ENCODE assay signal across 9 cellular contexts in genomic region chr2:63048367-63049171, GRCh38. TPM values are rescaled to one million over a fixed set of nuclear protein-coding genes. Genes with fewer than 3 reads are reported as not detected.
DNase-seq lines count a peak whose midpoint lies in the region; ATAC-seq and TF ChIP-seq lines count a peak whose summit lies in the region.
"Had no signal": no experiment of that assay in that cellular context is flagged by ENCODE, and none has a peak within 500 bp of the region (broad histone marks: within the 10 kb centered on the region; RNA-seq: fewer than 3 reads in every experiment).

No MANE protein-coding gene starts in this region.

- peaks cover 0 to 18% of the 10 kb centered on the region in 2 donors for H3K27me3 ChIP-seq in esophagus (ENCODE audit: control insufficient read depth in 1 of 2, insufficient read depth in 2 of 2, low read length in 2 of 2)

- CTCF ChIA-PET in RWPE1 (lab: Yijun Ruan, JAX) = no interaction called here

- ATAC-seq in HG03439 (IDR thresholded peaks at IDR 0.05; ENCODE audit: unreplicated experiment) = no peak

- DNase-seq in NCI-H2227 (lab: John Stamatoyannopoulos, UW; ENCODE audit: unreplicated experiment) (peak; percentile 32), NCI-H2227 treated with DMSO at 0.1 percent for 48 hours (lab: John Stamatoyannopoulos, UW) (no peak), SK-N-MC (ENCODE audit: low read depth, low spot score) (no peak), retinal pigment epithelial cell (ENCODE audit: low read depth) (no peak), RWPE1 (ENCODE audit: low spot score) (no peak), NCI-H2196 treated with DMSO at 0.1 percent for 48 hours (lab: John Stamatoyannopoulos, UW; ENCODE audit: unreplicated experiment) (no peak)
- DNase-seq: T1000 had no signal

- POLR2A ChIA-PET in RWPE1 (lab: Yijun Ruan, JAX; ENCODE audit: low non-redundant PET) = no interaction called here

- H3K9ac ChIP-seq in SK-N-MC (ENCODE audit: insufficient read length) = no peak overlapping the region

- no peak for TF ChIP-seq CTCF in retinal pigment epithelial cell (conservative IDR thresholded peaks at IDR 0.05; ENCODE audit: low read depth, low read length)
- TF ChIP-seq CTCF in RWPE1 (conservative IDR thresholded peaks at IDR 0.05; ENCODE audit: low read depth) = no peak

- WGBS in esophagus, 2 donors = 13 to 15% methylated on average over 51 to 61 of the region's 61 CpGs

- H3K4me1 ChIP-seq in esophagus (ENCODE audit: control insufficient read depth in 2 of 2, insufficient read depth in 2 of 2, low read length in 1 of 2) = peaks cover 5 to 7% of the 10 kb centered on the region in 2 donors

- H3K36me3 ChIP-seq in SK-N-MC (ENCODE audit: insufficient read depth, low read length) (peaks cover 5% of the 10 kb centered on the region; the same call in 1 of the 2 replicates), esophagus (ENCODE audit: control insufficient read depth in 2 of 2, insufficient read depth in 2 of 2, low read length in 1 of 2) (no peaks in the 10 kb centered on the region)

- H3K9me3 ChIP-seq in SK-N-MC (ENCODE audit: low read depth, low read length) = no peaks in the 10 kb centered on the region
- H3K9me3 ChIP-seq in esophagus (ENCODE audit: control insufficient read depth in 2 of 2, insufficient read depth in 1 of 2, low read depth in 1 of 2, low read length in 1 of 2) = peaks cover 0 to 9% of the 10 kb centered on the region in 2 donors

- no peak overlapping the region for H3K27ac ChIP-seq in SK-N-MC
- H3K27ac ChIP-seq in esophagus (ENCODE audit: low read depth in 2 of 2, low read length in 1 of 2) = no peak overlapping the region
- no peak overlapping the region for H3K27ac ChIP-seq in RWPE1

- peak overlapping the region; percentile 92; the same call in 1 of the 2 replicates for H3K4me3 ChIP-seq in SK-N-MC
- peak overlapping the region; percentile 29 to 68 for H3K4me3 ChIP-seq in esophagus (ENCODE audit: low read depth in 1 of 2, low read length in 2 of 2)
- peak overlapping the region; percentile 91 for H3K4me3 ChIP-seq in retinal pigment epithelial cell (ENCODE audit: low read length)

RNA-seq across cellular contexts. Expression of gene OTX1, which starts 2.1 kb away (rescaled TPM):
- 1 to 10 TPM in 1 of 2 donors, under 1 TPM in 1; 0.61 to 1.4 TPM for polyA plus RNA-seq in esophagus
